ENCODE assay signal across 12 cellular contexts in the genomic region with DNA sequence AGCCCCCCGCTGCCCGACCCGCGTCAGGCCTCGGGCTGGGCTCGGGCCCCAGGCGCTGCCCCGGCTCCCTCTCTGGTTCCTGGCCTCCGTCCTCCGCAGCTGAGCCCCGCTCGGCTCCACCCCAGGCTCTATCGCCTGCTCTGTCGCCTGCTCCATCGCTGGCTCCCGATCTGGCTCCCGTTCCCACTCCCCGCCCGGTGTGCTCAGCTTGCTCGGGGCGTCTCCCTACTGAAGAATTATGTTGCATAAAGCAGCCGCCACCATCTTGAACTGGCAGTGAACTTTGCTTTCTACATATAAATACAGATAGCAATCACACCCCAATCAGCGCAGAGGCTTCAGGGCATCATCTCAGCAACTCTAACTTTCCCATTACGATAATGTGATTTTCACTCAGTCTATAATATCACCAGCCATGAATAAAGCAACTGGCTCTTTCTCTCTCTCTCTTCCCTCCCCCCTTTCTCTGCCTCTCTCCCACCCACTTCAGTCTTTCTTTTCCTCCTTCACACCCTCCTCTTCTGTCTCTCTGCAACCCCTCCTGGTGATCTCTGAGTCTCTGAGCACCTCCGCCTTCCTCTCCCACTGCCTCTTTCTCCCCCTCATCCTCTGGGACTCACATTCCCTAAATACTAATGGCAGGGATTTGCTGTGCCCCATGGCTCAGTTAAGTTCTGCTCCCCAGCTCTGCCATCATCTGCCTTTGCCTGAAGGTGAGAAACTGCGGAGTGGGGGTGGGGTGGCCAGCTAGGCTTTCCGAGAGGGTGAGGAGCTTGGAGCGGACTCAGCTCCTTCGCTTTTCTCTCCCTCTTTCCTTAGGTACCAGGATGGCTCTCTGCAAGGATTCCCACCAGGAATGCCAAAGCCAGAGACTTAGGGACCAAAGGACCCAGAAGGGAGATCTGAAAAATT. TPM values are rescaled to one million over a fixed set of nuclear protein-coding genes. Genes with fewer than 3 reads are reported as not detected.
A peak's percentile ranks its signal among the peaks of the same experiment; 100 is the strongest.
DNase-seq lines count a peak whose midpoint lies in the region; ATAC-seq and TF ChIP-seq lines count a peak whose summit lies in the region.
"Had no signal": no experiment of that assay in that cellular context is flagged by ENCODE, and none has a peak within 500 bp of the region (broad histone marks: within the 10 kb centered on the region; RNA-seq: fewer than 3 reads in every experiment).

No MANE protein-coding gene starts in this region.

- H3K9me2 ChIP-seq in GM23338 (ENCODE audit: insufficient read depth): no peaks in the 10 kb centered on the region; the same call in 1 of the 2 replicates

- no peaks in the 10 kb centered on the region for H3K9me3 Mint-ChIP-seq in GM23338
- H3K9me3 Mint-ChIP-seq in activated T-cell treated with anti-CD3 and anti-CD28 coated beads, Interleukin-2, amount 50 U/mL, for 72 hours: no peaks in the 10 kb centered on the region

- peak overlapping the region; percentile 75 for H3K4me2 ChIP-seq in GM23338

- 16 to 27% (median 18%) methylated on average over 24 to 29 of the region's 29 CpGs for WGBS in psoas muscle, 3 donors

- H3K36me3 ChIP-seq in GM23338 (ENCODE audit: insufficient read depth) (no peaks in the 10 kb centered on the region), left ventricle myocardium inferior (no peaks in the 10 kb centered on the region), psoas muscle (ENCODE audit: insufficient read depth in 1 of 2, low read depth in 1 of 2) (no peaks in the 10 kb centered on the region)
- H3K36me3 ChIP-seq: neutrophil had no signal

- peak; percentile 90 for ATAC-seq in GM23338
- ATAC-seq in activated T-cell treated with anti-CD3 and anti-CD28 coated beads, Interleukin-2, amount 50 U/mL, for 72 hours (replicated peaks in 1 of 2): peak; percentile 32 to 33
- peak; percentile 46 to 92 (median 66) for ATAC-seq in psoas muscle
- no peak for ATAC-seq in GM19463 (IDR thresholded peaks at IDR 0.05; ENCODE audit: unreplicated experiment)

- peak overlapping the region; percentile 64 for H3K4me3 Mint-ChIP-seq in GM23338
- peak overlapping the region; percentile 62 to 88 for H3K4me3 Mint-ChIP-seq in activated T-cell treated with anti-CD3 and anti-CD28 coated beads, Interleukin-2, amount 50 U/mL, for 72 hours

- H3K27me3 ChIP-seq in GM23338 (ENCODE audit: insufficient read depth) (peaks cover 17% of the 10 kb centered on the region; the same call in 1 of the 2 replicates), left ventricle myocardium inferior (ENCODE audit: low read depth) (peaks cover 96% of the 10 kb centered on the region), psoas muscle (ENCODE audit: insufficient read depth in 3 of 3, low read length in 2 of 3) (peaks cover 0 to 10% (median 2%) of the 10 kb centered on the region in 3 donors)

- peaks cover 4% of the 10 kb centered on the region; the same call in 1 of the 2 replicates for H3F3A ChIP-seq in GM23338 (replicated peaks; ENCODE audit: low read depth)

- H2AFZ ChIP-seq in GM23338: peak overlapping the region; percentile 88

- peaks cover 21% of the 10 kb centered on the region; the same call in 2 of the 3 replicates for H3K4me1 Mint-ChIP-seq in GM23338
- H3K4me1 Mint-ChIP-seq in activated T-cell treated with anti-CD3 and anti-CD28 coated beads, Interleukin-2, amount 50 U/mL, for 72 hours (ENCODE audit: low read depth): peaks cover 10% of the 10 kb centered on the region

- DNase-seq in GM23338 (ENCODE audit: low spot score) (peak; percentile 88), left ventricle myocardium inferior (peak; percentile 24), psoas muscle (peak in 1 of 2 donors; percentile 61), NCI-H1436 (lab: John Stamatoyannopoulos, UW) (no peak), NCI-H748 treated with DMSO at 0.1 percent for 48 hours (lab: John Stamatoyannopoulos, UW) (no peak)
- no peak for DNase-seq in activated T-cell treated with anti-CD3 and anti-CD28 coated beads, Interleukin-2, amount 50 U/mL, for 72 hours
- DNase-seq in stimulated activated naive CD4-positive, alpha-beta T cell treated with Interleukin-2 at 50 U/mL for 16 hours (lab: John Stamatoyannopoulos, UW): no peak
- DNase-seq: activated CD4-positive, alpha-beta T cell treated with anti-CD3 and anti-CD28 coated beads for 4 hours; NCI-H526 had no signal

- H3K79me2 ChIP-seq in GM23338 (replicated peaks; ENCODE audit: insufficient read depth): no peaks in the 10 kb centered on the region

- TF ChIP-seq CTCF in GM23338 (conservative IDR thresholded peaks at IDR 0.05; ENCODE audit: low read depth in 2 of 2) (no peak), left ventricle myocardium inferior (IDR thresholded peaks at IDR 0.05; ENCODE audit: borderline replicate concordance) (no peak), psoas muscle (IDR thresholded peaks at IDR 0.05) (no peak)

- H3K27ac ChIP-seq in GM23338 (ENCODE audit: low read depth): no peak overlapping the region
- H3K27ac ChIP-seq in left ventricle myocardium inferior (replicated peaks): peak overlapping the region; percentile 28
- no peak overlapping the region for H3K27ac ChIP-seq in psoas muscle
- H3K27ac ChIP-seq: epithelial cell of prostate, neutrophil had no signal

- H3K4me1 ChIP-seq in GM23338 (ENCODE audit: insufficient read depth) (0 out of 2 replicates have a peak, but pooled peaks cover 18% of the 10 kb centered on the region), left ventricle myocardium inferior (peaks cover 14% of the 10 kb centered on the region), psoas muscle (no peaks in the 10 kb centered on the region)

- H3K4me3 ChIP-seq in GM23338 (peak overlapping the region; percentile 53), left ventricle myocardium inferior (peak overlapping the region; percentile 62), psoas muscle (peak overlapping the region; percentile 62)

- no peaks in the 10 kb centered on the region for H4K20me1 ChIP-seq in GM23338 (replicated peaks; ENCODE audit: insufficient read depth)

- no peaks in the 10 kb centered on the region for H3K9me3 ChIP-seq in left ventricle myocardium inferior (replicated peaks)
- no peaks in the 10 kb centered on the region for H3K9me3 ChIP-seq in psoas muscle
- H3K9me3 ChIP-seq: neutrophil had no signal

- intact Hi-C loops in left ventricle myocardium inferior (cut with micrococcal nuclease) (no loop called here), psoas muscle (cut with DNase I) (no loop called here)

- H3K27me3 Mint-ChIP-seq in GM23338 (ENCODE audit: insufficient read depth, low read depth, poor library complexity): peaks cover 27% of the 10 kb centered on the region
- H3K27me3 Mint-ChIP-seq in activated T-cell treated with anti-CD3 and anti-CD28 coated beads, Interleukin-2, amount 50 U/mL, for 72 hours (ENCODE audit: low read depth): peaks cover 63% of the 10 kb centered on the region

- H3K27ac Mint-ChIP-seq in GM23338: no peak overlapping the region
- no peak overlapping the region for H3K27ac Mint-ChIP-seq in activated T-cell treated with anti-CD3 and anti-CD28 coated beads, Interleukin-2, amount 50 U/mL, for 72 hours

- H3K36me3 Mint-ChIP-seq in GM23338 (ENCODE audit: low read depth): no peaks in the 10 kb centered on the region
- H3K36me3 Mint-ChIP-seq in activated T-cell treated with anti-CD3 and anti-CD28 coated beads, Interleukin-2, amount 50 U/mL, for 72 hours (ENCODE audit: insufficient read depth in 2 of 2): no peaks in the 10 kb centered on the region

TF ChIP-seq in GM23338, 12 proteins besides CTCF, POLR2A, EP300 and RAD21:
- TF ChIP-seq CREB1 (CRISPR knock-in tag; IDR thresholded peaks at IDR 0.05; ENCODE audit: low read depth): peak; percentile 42
- TF ChIP-seq POLR2AphosphoS5 (IDR thresholded peaks at IDR 0.05; ENCODE audit: low read depth): peak; percentile 33; the same call in 1 of the 2 replicates
- TF ChIP-seq ZNF331 (CRISPR knock-in tag; IDR thresholded peaks at IDR 0.05; ENCODE audit: low read depth): no peak

RNA-seq across cellular contexts. Expression of a gene that starts 43.2 kb away (rescaled TPM):
- 14.8 and 17.5 TPM in 2 replicates for total RNA-seq in GM23338 (2014; rRNA removed; shearing (Covaris generic))
- polyA plus RNA-seq in GM23338 (2016; fragmentation: Nextera tagmentation; extraction: Ambion mirVana) (10.0 and 12.2 TPM in 2 replicates), psoas muscle (10 to 100 TPM in 1 of 3 donors, 1 to 10 TPM in 2; 6.1 to 17.6 (median 7.8) TPM)
- total RNA-seq in activated T-cell treated with anti-CD3 and anti-CD28 coated beads, Interleukin-2, amount 50 U/mL, for 72 hours: 10 to 100 TPM; 21.8 to 31.5 TPM
- total RNA-seq in left ventricle myocardium inferior (34.8 TPM), psoas muscle (10 to 100 TPM; 16.4 to 19.3 (median 17.0) TPM)

Comparison
In these comparisons a context has a peak if more than half of its experiments do, and no peak if none do; other contexts are left out.
1. DNase-seq: peak in GM23338 (single experiment) and left ventricle myocardium inferior (single experiment); none in activated T-cell treated with anti-CD3 and anti-CD28 coated beads, Interleukin-2, amount 50 U/mL, for 72 hours (0 of 2), stimulated activated naive CD4-positive, alpha-beta T cell treated with Interleukin-2 at 50 U/mL for 16 hours (single experiment), NCI-H1436 (single experiment) and NCI-H748 treated with DMSO at 0.1 percent for 48 hours (single experiment).
2. Peak in every context shown above with its lines, with median percentiles within 50 percentile points of each other: H3K4me3 ChIP-seq.